Comparison of ENCODE assay signal across 8 cellular contexts in genomic region chr1:68321084-68321685, GRCh38.
DNase-seq lines count a peak whose midpoint lies in the region; ATAC-seq and TF ChIP-seq lines count a peak whose summit lies in the region.

No MANE protein-coding gene starts in this region.

- no peak overlapping the region for H3K27ac Mint-ChIP-seq in activated CD8-positive, alpha-beta memory T cell treated with anti-CD3 and anti-CD28 coated beads, Interleukin-2, amount 10 ng/mL, durations not matched to agents 7 days and 5 days

- H3K4me3 ChIP-seq in brain microvascular endothelial cell (ENCODE audit: low read depth, low read length) = no peak overlapping the region

- in situ Hi-C loops in brain microvascular endothelial cell (cut with HindIII; ENCODE audit: low pct_ligation_motif_present, low sequenced_read_pairs) = loop anchor here (25.0 kb wide), 1 partner anchor 184 kb away; no protein-coding TSS in a partner anchor

- H3K27ac ChIP-seq in C4-2B (no peak overlapping the region), brain microvascular endothelial cell (no peak overlapping the region)

- TF ChIP-seq CTCF in C4-2B (conservative IDR thresholded peaks at IDR 0.05) (peak; percentile 90), brain microvascular endothelial cell (IDR thresholded peaks at IDR 0.05; ENCODE audit: low read depth, low read length, missing control alignments) (peak; percentile 95)

- no peaks in the 10 kb centered on the region for H3K36me3 Mint-ChIP-seq in activated CD8-positive, alpha-beta memory T cell treated with anti-CD3 and anti-CD28 coated beads, Interleukin-2, amount 10 ng/mL, durations not matched to agents 7 days and 5 days

- H3K36me3 ChIP-seq in brain microvascular endothelial cell (replicated peaks) = no peaks in the 10 kb centered on the region

- no peaks in the 10 kb centered on the region for H3K27me3 ChIP-seq in brain microvascular endothelial cell (replicated peaks)

- H3K9me3 Mint-ChIP-seq in activated CD8-positive, alpha-beta memory T cell treated with anti-CD3 and anti-CD28 coated beads, Interleukin-2, amount 10 ng/mL, durations not matched to agents 7 days and 5 days (ENCODE audit: low read depth) = no peaks in the 10 kb centered on the region

- CTCF ChIA-PET in activated CD8-positive, alpha-beta memory T cell treated with anti-CD3 and anti-CD28 coated beads, Interleukin-2, amount 10 ng/mL, durations not matched to agents 7 days and 5 days (lab: Charles Lee) = no interaction called here

- peak; percentile 32 for DNase-seq in MV-4-11 (lab: John Stamatoyannopoulos, UW)
- peak; percentile 57 for DNase-seq in brain microvascular endothelial cell
- DNase-seq in left lobe of liver (ENCODE audit: low spot score) = peak; percentile 83
- DNase-seq in activated CD8-positive, alpha-beta memory T cell treated with anti-CD3 and anti-CD28 coated beads, Interleukin-2, amount 10 ng/mL, durations not matched to agents 7 days and 5 days = no peak

- H3K4me1 Mint-ChIP-seq in activated CD8-positive, alpha-beta memory T cell treated with anti-CD3 and anti-CD28 coated beads, Interleukin-2, amount 10 ng/mL, durations not matched to agents 7 days and 5 days = no peaks in the 10 kb centered on the region

- no peak overlapping the region for H3K4me3 Mint-ChIP-seq in activated CD8-positive, alpha-beta memory T cell treated with anti-CD3 and anti-CD28 coated beads, Interleukin-2, amount 10 ng/mL, durations not matched to agents 7 days and 5 days

- ATAC-seq in left lobe of liver (peak; percentile 100), GM19035 (IDR thresholded peaks at IDR 0.05; ENCODE audit: unreplicated experiment) (no peak), GM18519 (IDR thresholded peaks at IDR 0.05; ENCODE audit: low FRiP score, unreplicated experiment) (no peak)
- ATAC-seq in activated CD4-positive, CD25-positive, alpha-beta regulatory T cell treated with anti-CD3 and anti-CD28 coated beads, Interleukin-2, amount 50 U/mL, for 24 hours = no peak
- ATAC-seq in activated CD8-positive, alpha-beta memory T cell treated with anti-CD3 and anti-CD28 coated beads, Interleukin-2, amount 10 ng/mL, durations not matched to agents 7 days and 5 days = no peak

- H3K27me3 Mint-ChIP-seq in activated CD8-positive, alpha-beta memory T cell treated with anti-CD3 and anti-CD28 coated beads, Interleukin-2, amount 10 ng/mL, durations not matched to agents 7 days and 5 days = no peaks in the 10 kb centered on the region
